23 cellular contexts compared by ENCODE assay signal in genomic region chr5:81017320-81017719, GRCh38. TPM values are rescaled to one million over a fixed set of nuclear protein-coding genes. Genes with fewer than 3 reads are reported as not detected.
A peak's percentile ranks its signal among the peaks of the same experiment; 100 is the strongest.
DNase-seq lines count a peak whose midpoint lies in the region; ATAC-seq and TF ChIP-seq lines count a peak whose summit lies in the region.
"Had no signal": no experiment of that assay in that cellular context is flagged by ENCODE, and none has a peak within 500 bp of the region (broad histone marks: within the 10 kb centered on the region; RNA-seq: fewer than 3 reads in every experiment).

No MANE protein-coding gene starts in this region.

- TF ChIP-seq CTCF in WTC11 (IDR thresholded peaks at IDR 0.05) = no peak

- no peak overlapping the region for H3K4me3 Mint-ChIP-seq in activated naive CD4-positive, alpha-beta T cell treated with anti-CD3 and anti-CD28 coated beads, Interleukin-2, amount 10 ng/mL, durations not matched to agents 7 days and 5 days
- H3K4me3 Mint-ChIP-seq in WTC11 = no peak overlapping the region
- H3K4me3 Mint-ChIP-seq in activated naive CD8-positive, alpha-beta T cell treated with anti-CD3 and anti-CD28 coated beads for 36 hours = no peak overlapping the region
- peak overlapping the region; percentile 61 to 77 for H3K4me3 Mint-ChIP-seq in stimulated activated naive CD8-positive, alpha-beta T cell treated with anti-CD3 and anti-CD28 coated beads, Interleukin-15, amount 100 ng/mL, for 72 hours
- H3K4me3 Mint-ChIP-seq: H9, type B pancreatic cell had no signal

- POLR2A ChIA-PET in WTC11 (lab: Charles Lee) = interaction anchor here (0.6 kb wide), 1 partner anchor 194 kb away, joined by 3 read pairs; no protein-coding TSS in a partner anchor

- no peaks in the 10 kb centered on the region for H3K27me3 Mint-ChIP-seq in activated naive CD4-positive, alpha-beta T cell treated with anti-CD3 and anti-CD28 coated beads, Interleukin-2, amount 10 ng/mL, durations not matched to agents 7 days and 5 days
- no peaks in the 10 kb centered on the region for H3K27me3 Mint-ChIP-seq in WTC11 (ENCODE audit: low read depth)
- H3K27me3 Mint-ChIP-seq in activated naive CD8-positive, alpha-beta T cell treated with anti-CD3 and anti-CD28 coated beads for 36 hours = no peaks in the 10 kb centered on the region
- H3K27me3 Mint-ChIP-seq in stimulated activated naive CD8-positive, alpha-beta T cell treated with anti-CD3 and anti-CD28 coated beads, Interleukin-15, amount 100 ng/mL, for 72 hours = no peaks in the 10 kb centered on the region

- H3K9me3 Mint-ChIP-seq in activated naive CD4-positive, alpha-beta T cell treated with anti-CD3 and anti-CD28 coated beads, Interleukin-2, amount 50 U/mL, for 72 hours = peaks cover 0 to 3% of the 10 kb centered on the region in 2 donors
- H3K9me3 Mint-ChIP-seq in activated naive CD4-positive, alpha-beta T cell treated with anti-CD3 and anti-CD28 coated beads, Interleukin-2, amount 10 ng/mL, durations not matched to agents 7 days and 5 days = no peaks in the 10 kb centered on the region
- no peaks in the 10 kb centered on the region for H3K9me3 Mint-ChIP-seq in WTC11
- H3K9me3 Mint-ChIP-seq in activated naive CD8-positive, alpha-beta T cell treated with anti-CD3 and anti-CD28 coated beads for 36 hours = peaks cover 3% of the 10 kb centered on the region
- peaks cover 0 to 12% of the 10 kb centered on the region in 2 donors for H3K9me3 Mint-ChIP-seq in stimulated activated naive CD8-positive, alpha-beta T cell treated with anti-CD3 and anti-CD28 coated beads, Interleukin-15, amount 100 ng/mL, for 72 hours
- H3K9me3 Mint-ChIP-seq: H9, type B pancreatic cell had no signal

- H3K27ac Mint-ChIP-seq in activated naive CD4-positive, alpha-beta T cell treated with anti-CD3 and anti-CD28 coated beads, Interleukin-2, amount 50 U/mL, for 72 hours = peak overlapping the region; percentile 84 to 88
- H3K27ac Mint-ChIP-seq in activated naive CD4-positive, alpha-beta T cell treated with anti-CD3 and anti-CD28 coated beads, Interleukin-2, amount 10 ng/mL, durations not matched to agents 7 days and 5 days = no peak overlapping the region
- H3K27ac Mint-ChIP-seq in WTC11 = peak overlapping the region; percentile 54; the same call in 1 of the 2 replicates
- H3K27ac Mint-ChIP-seq in activated naive CD8-positive, alpha-beta T cell treated with anti-CD3 and anti-CD28 coated beads for 36 hours = peak overlapping the region; percentile 86
- peak overlapping the region in 1 of 2 donors; percentile 88 for H3K27ac Mint-ChIP-seq in stimulated activated naive CD8-positive, alpha-beta T cell treated with anti-CD3 and anti-CD28 coated beads, Interleukin-15, amount 100 ng/mL, for 72 hours
- H3K27ac Mint-ChIP-seq: H9, type B pancreatic cell had no signal

- H3K4me1 Mint-ChIP-seq in activated naive CD4-positive, alpha-beta T cell treated with anti-CD3 and anti-CD28 coated beads, Interleukin-2, amount 10 ng/mL, durations not matched to agents 7 days and 5 days = peaks cover 28% of the 10 kb centered on the region
- peaks cover 13% of the 10 kb centered on the region for H3K4me1 Mint-ChIP-seq in WTC11
- peaks cover 74% of the 10 kb centered on the region for H3K4me1 Mint-ChIP-seq in activated naive CD8-positive, alpha-beta T cell treated with anti-CD3 and anti-CD28 coated beads for 36 hours
- H3K4me1 Mint-ChIP-seq in stimulated activated naive CD8-positive, alpha-beta T cell treated with anti-CD3 and anti-CD28 coated beads, Interleukin-15, amount 100 ng/mL, for 72 hours = peaks cover 91% of the 10 kb centered on the region

- CTCF ChIA-PET in activated naive CD4-positive, alpha-beta T cell treated with anti-CD3 and anti-CD28 coated beads, Interleukin-2, amount 10 ng/mL, durations not matched to agents 7 days and 5 days (lab: Charles Lee) = interaction anchor here (1.5 to 2.9 kb wide), 2 partner anchors 10 to 19 kb away, joined by 5 to 8 read pairs; no protein-coding TSS in a partner anchor
- CTCF ChIA-PET in WTC11 (lab: Charles Lee) = no interaction called here

- no peak for DNase-seq in activated naive CD4-positive, alpha-beta T cell treated with anti-CD3 and anti-CD28 coated beads, Interleukin-2, amount 50 U/mL, for 72 hours (ENCODE audit: low spot score in 2 of 2)
- DNase-seq in activated naive CD4-positive, alpha-beta T cell treated with anti-CD3 and anti-CD28 coated beads, Interleukin-2, amount 10 ng/mL, durations not matched to agents 7 days and 5 days = no peak
- no peak for DNase-seq in WTC11 (ENCODE audit: low spot score)
- no peak for DNase-seq in activated naive CD8-positive, alpha-beta T cell treated with anti-CD3 and anti-CD28 coated beads for 36 hours
- DNase-seq in stimulated activated naive CD8-positive, alpha-beta T cell treated with anti-CD3 and anti-CD28 coated beads, Interleukin-15, amount 100 ng/mL, for 72 hours = no peak
- no peak for DNase-seq in AG08395 (ENCODE audit: low spot score)
- DNase-seq in SHP77 treated with DMSO at 0.1 percent for 48 hours (lab: John Stamatoyannopoulos, UW) = no peak
- DNase-seq: activated effector memory CD4-positive, alpha-beta T cell treated with Interleukin-2 at 50 U/mL for 16 hours; amniotic stem cell; Calu3; DND-41; esophagus squamous epithelium; foreskin keratinocyte; GF-D8; H9; heart right ventricle; left ventricle myocardium superior; MM.1S; NCI-H2081; NCI-H526; NK-92 treated with Interleukin-12 subunit alpha and Interleukin-12 subunit beta, amount 100 ng/mL, for 24 hours had no signal

- peak; percentile 38 to 46 for ATAC-seq in activated naive CD4-positive, alpha-beta T cell treated with anti-CD3 and anti-CD28 coated beads, Interleukin-2, amount 50 U/mL, for 72 hours
- ATAC-seq in WTC11 = no peak
- no peak for ATAC-seq in stimulated activated naive CD8-positive, alpha-beta T cell treated with anti-CD3 and anti-CD28 coated beads, Interleukin-15, amount 100 ng/mL, for 72 hours
- ATAC-seq: activated CD4-positive, CD25-positive, alpha-beta regulatory T cell treated with anti-CD3 and anti-CD28 coated beads, Interleukin-2, amount 50 U/mL, for 24 hours; foreskin keratinocyte; heart right ventricle; left ventricle myocardium superior had no signal

- peaks cover 4 to 9% of the 10 kb centered on the region in 2 donors for H3K36me3 Mint-ChIP-seq in activated naive CD4-positive, alpha-beta T cell treated with anti-CD3 and anti-CD28 coated beads, Interleukin-2, amount 50 U/mL, for 72 hours
- no peaks in the 10 kb centered on the region for H3K36me3 Mint-ChIP-seq in activated naive CD4-positive, alpha-beta T cell treated with anti-CD3 and anti-CD28 coated beads, Interleukin-2, amount 10 ng/mL, durations not matched to agents 7 days and 5 days
- H3K36me3 Mint-ChIP-seq in WTC11 = no peaks in the 10 kb centered on the region
- H3K36me3 Mint-ChIP-seq in activated naive CD8-positive, alpha-beta T cell treated with anti-CD3 and anti-CD28 coated beads for 36 hours = peaks cover 14% of the 10 kb centered on the region
- H3K36me3 Mint-ChIP-seq: type B pancreatic cell had no signal

TF ChIP-seq in WTC11, 78 proteins besides CTCF, POLR2A, EP300 and RAD21:
- TF ChIP-seq IRF1 (CRISPR knock-in tag; IDR thresholded peaks at IDR 0.05) (no peak), ZBTB21 (CRISPR knock-in tag; IDR thresholded peaks at IDR 0.05; ENCODE audit: borderline replicate concordance) (no peak), TEAD1 (CRISPR knock-in tag; IDR thresholded peaks at IDR 0.05) (no peak), E2F5 (CRISPR knock-in tag; IDR thresholded peaks at IDR 0.05) (no peak), USF2 (CRISPR knock-in tag; IDR thresholded peaks at IDR 0.05) (no peak), ZNF423 (CRISPR knock-in tag; IDR thresholded peaks at IDR 0.05) (no peak), ZNF317 (CRISPR knock-in tag; IDR thresholded peaks at IDR 0.05; ENCODE audit: borderline replicate concordance, low read depth) (no peak), NFYB (CRISPR knock-in tag; conservative IDR thresholded peaks at IDR 0.05; ENCODE audit: low read depth) (no peak)
TF ChIP-seq in WTC11: peak in this region for 0.

RNA-seq across cellular contexts. Expression of gene RASGRF2, which starts 57.2 kb away (rescaled TPM):
- total RNA-seq in activated naive CD4-positive, alpha-beta T cell treated with anti-CD3 and anti-CD28 coated beads, Interleukin-2, amount 50 U/mL, for 72 hours = 10 to 100 TPM; 13.4 to 14.5 TPM
- 13.9 to 17.6 TPM (median 14.8 TPM) in 3 replicates for total RNA-seq in WTC11 (2021)
- total RNA-seq in activated naive CD8-positive, alpha-beta T cell treated with anti-CD3 and anti-CD28 coated beads for 36 hours = 10 to 100 TPM; 12.3 to 13.3 TPM

Comparison
In these comparisons a context has a peak if more than half of its experiments do, and no peak if none do; other contexts are left out.
1. ATAC-seq: peak in activated naive CD4-positive, alpha-beta T cell treated with anti-CD3 and anti-CD28 coated beads, Interleukin-2, amount 50 U/mL, for 72 hours (2 of 2); none in WTC11 (single experiment) and stimulated activated naive CD8-positive, alpha-beta T cell treated with anti-CD3 and anti-CD28 coated beads, Interleukin-15, amount 100 ng/mL, for 72 hours (single experiment).
2. H3K4me3 Mint-ChIP-seq: peak in stimulated activated naive CD8-positive, alpha-beta T cell treated with anti-CD3 and anti-CD28 coated beads, Interleukin-15, amount 100 ng/mL, for 72 hours (2 of 2); none in activated naive CD4-positive, alpha-beta T cell treated with anti-CD3 and anti-CD28 coated beads, Interleukin-2, amount 10 ng/mL, durations not matched to agents 7 days and 5 days (single experiment), WTC11 (single experiment) and activated naive CD8-positive, alpha-beta T cell treated with anti-CD3 and anti-CD28 coated beads for 36 hours (single experiment).